ENCODE assay signal across 15 cellular contexts in genomic region chr2:11481789-11482472, GRCh38. TPM values are rescaled to one million over a fixed set of nuclear protein-coding genes. Genes with fewer than 3 reads are reported as not detected.
DNase-seq lines count a peak whose midpoint lies in the region; FAIRE-seq and TF ChIP-seq lines count a peak whose summit lies in the region.
"Had no signal": no experiment of that assay in that cellular context is flagged by ENCODE, and none has a peak within 500 bp of the region (broad histone marks: within the 10 kb centered on the region; RNA-seq: fewer than 3 reads in every experiment).

No MANE protein-coding gene starts in this region.

- peak overlapping the region; percentile 15 to 73 (median 54) for H3K4me3 Mint-ChIP-seq in brain
- H3K4me3 Mint-ChIP-seq: T-helper 2 cell treated with Interferon-gamma antibody and Interleukin-4, amounts not matched to agents 5 μg/mL and 100 μg/mL, for 36 hours had no signal

- H3K9me3 ChIP-seq in ES-I3 (ENCODE audit: control insufficient read depth, insufficient read depth, low read length) (no peaks in the 10 kb centered on the region), kidney (ENCODE audit: control insufficient read depth in 1 of 2, low read length in 2 of 2) (no peaks in the 10 kb centered on the region)

- DNase-seq in kidney: peak; percentile 60
- DNase-seq in retina: peak; percentile 65
- no peak for DNase-seq in stimulated activated CD4-positive, alpha-beta T cell treated with anti-CD3 and anti-CD28 coated beads, Interleukin-1b, Interleukin-23, amount 100 ng/mL, for 48 hours
- DNase-seq in NK-92 treated with Interleukin-12 subunit alpha and Interleukin-12 subunit beta, amount 100 ng/mL, for 24 hours (lab: John Stamatoyannopoulos, UW): no peak
- no peak for DNase-seq in NCI-H748 treated with DMSO at 0.1 percent for 48 hours (lab: John Stamatoyannopoulos, UW)
- no peak for DNase-seq in activated effector memory CD4-positive, alpha-beta T cell treated with anti-CD3 and anti-CD28 coated beads, Interleukin-2, amount 50 U/mL, for 16 hours
- DNase-seq: activated CD4-positive, alpha-beta T cell treated with anti-CD3 and anti-CD28 coated beads, Interleukin-2, amount 50 U/mL, for 1 hour; erythroblast; naive thymus-derived CD8-positive, alpha-beta T cell had no signal

- FAIRE-seq in kidney (lab: Jason Lieb, UNC): no peak
- FAIRE-seq: GM12891 had no signal

- H3K36me3 Mint-ChIP-seq in brain: no peaks in the 10 kb centered on the region

- H3K9me3 Mint-ChIP-seq in brain: no peaks in the 10 kb centered on the region
- H3K9me3 Mint-ChIP-seq: activated T-helper 17 cell treated with anti-CD3 and anti-CD28 coated beads, Interleukin-2, amount 50 U/mL, for 72 hours; naive thymus-derived CD8-positive, alpha-beta T cell; T-helper 2 cell treated with Interferon-gamma antibody and Interleukin-4, amounts not matched to agents 5 μg/mL and 100 μg/mL, for 36 hours had no signal

- H3K27me3 Mint-ChIP-seq in brain: peaks cover 60% of the 10 kb centered on the region

- intact Hi-C loops in kidney (cut with DNase I): loop anchor here (5.0 kb wide), 1 partner anchor 100 kb away; no protein-coding TSS in a partner anchor

- H3K4me1 ChIP-seq in ES-I3 (ENCODE audit: insufficient read depth, low read length) (0 out of 2 replicates have a peak, but pooled peaks cover 3% of the 10 kb centered on the region), kidney (ENCODE audit: control insufficient read depth in 1 of 2, insufficient read depth in 1 of 2, low read depth in 1 of 2, low read length in 2 of 2) (peaks cover 3 to 6% of the 10 kb centered on the region in 2 donors)
- H3K4me1 ChIP-seq: BLaER1 had no signal

- H3K9ac ChIP-seq in ES-I3 (ENCODE audit: low read depth, low read length) (peak overlapping the region; percentile 84; the same call in 1 of the 2 replicates), kidney (ENCODE audit: low read length in 2 of 2) (no peak overlapping the region)
- H3K9ac ChIP-seq: BLaER1 had no signal

- H3K4me3 ChIP-seq in kidney (ENCODE audit: low read length in 2 of 2): no peak overlapping the region
- H3K4me3 ChIP-seq: BLaER1 had no signal

- no peak overlapping the region for H3K27ac ChIP-seq in kidney (ENCODE audit: low read depth in 2 of 2, low read length in 2 of 2)
- H3K27ac ChIP-seq: BLaER1 had no signal

- H3K36me3 ChIP-seq in ES-I3 (ENCODE audit: insufficient read depth, low read length) (no peaks in the 10 kb centered on the region), kidney (ENCODE audit: control insufficient read depth in 1 of 2, insufficient read depth in 2 of 2, low read length in 2 of 2) (no peaks in the 10 kb centered on the region)
- H3K36me3 ChIP-seq: BLaER1 had no signal

- TF ChIP-seq CTCF in brain (conservative IDR thresholded peaks at IDR 0.05): no peak
- no peak for TF ChIP-seq CTCF in kidney (IDR thresholded peaks at IDR 0.05; ENCODE audit: borderline replicate concordance, extremely low read depth, insufficient read depth)

- H3K4me1 Mint-ChIP-seq in brain: peaks cover 46% of the 10 kb centered on the region

- peak overlapping the region in 2 of 5 experiments; percentile 66 to 77 for H3K27ac Mint-ChIP-seq in brain
- H3K27ac Mint-ChIP-seq: activated T-helper 17 cell treated with anti-CD3 and anti-CD28 coated beads, Interleukin-2, amount 50 U/mL, for 72 hours; naive thymus-derived CD8-positive, alpha-beta T cell; T-helper 2 cell treated with Interferon-gamma antibody and Interleukin-4, amounts not matched to agents 5 μg/mL and 100 μg/mL, for 36 hours had no signal

RNA-seq across cellular contexts. Expression of gene E2F6, which starts 16.0 kb away (rescaled TPM):
- polyA plus RNA-seq in brain (ENCODE audit: insufficient read depth, low read depth, low replicate concordance) (14.9 TPM), kidney (ENCODE audit: insufficient read depth, low read depth, low replicate concordance) (7.8 TPM)
- 12.7 TPM for total RNA-seq in kidney

RNA-seq across cellular contexts. Expression of gene GREB1, which starts 51.9 kb away (rescaled TPM):
- 11.3 TPM for polyA plus RNA-seq in brain (ENCODE audit: insufficient read depth, low read depth, low replicate concordance)
- total RNA-seq in kidney: 0.98 TPM
- polyA plus RNA-seq in kidney (ENCODE audit: insufficient read depth, low read depth, low replicate concordance): 1.8 TPM

Comparison
In these comparisons a context has a peak if more than half of its experiments do, and no peak if none do; other contexts are left out.
1. DNase-seq: peak in kidney (single experiment) and retina (single experiment); none in stimulated activated CD4-positive, alpha-beta T cell treated with anti-CD3 and anti-CD28 coated beads, Interleukin-1b, Interleukin-23, amount 100 ng/mL, for 48 hours (single experiment), NK-92 treated with Interleukin-12 subunit alpha and Interleukin-12 subunit beta, amount 100 ng/mL, for 24 hours (single experiment), NCI-H748 treated with DMSO at 0.1 percent for 48 hours (single experiment) and activated effector memory CD4-positive, alpha-beta T cell treated with anti-CD3 and anti-CD28 coated beads, Interleukin-2, amount 50 U/mL, for 16 hours (single experiment).